In genomic region chr22:20551805-20552449, GRCh38 we compare ENCODE assay signal across 8 cellular contexts. TPM values are rescaled to one million over a fixed set of nuclear protein-coding genes. Genes with fewer than 3 reads are reported as not detected.
DNase-seq lines count a peak whose midpoint lies in the region; ATAC-seq and TF ChIP-seq lines count a peak whose summit lies in the region.

No MANE protein-coding gene starts in this region.

- peak in 3 of 10 experiments; percentile 25 to 41 (median 38) for DNase-seq in CD4-positive, alpha-beta T cell
- DNase-seq in activated CD8-positive, alpha-beta memory T cell treated with anti-CD3 and anti-CD28 coated beads for 24 hours = peak; percentile 78
- DNase-seq in fibroblast of the aortic adventitia (ENCODE audit: low read depth) (peak; percentile 47), progenitor cell of endocrine pancreas (ENCODE audit: low spot score, unreplicated experiment) (no peak), MG63 (no peak), DMS153 treated with DMSO at 0.1 percent for 48 hours (lab: John Stamatoyannopoulos, UW; ENCODE audit: unreplicated experiment) (no peak), SIG-M5 (lab: John Stamatoyannopoulos, UW) (no peak)

- H3K27ac Mint-ChIP-seq in CD4-positive, alpha-beta T cell = peak overlapping the region; percentile 92
- H3K27ac Mint-ChIP-seq in progenitor cell of endocrine pancreas = no peak overlapping the region

- H3K4me3 ChIP-seq in fibroblast of the aortic adventitia (ENCODE audit: low read depth, low read length) (no peak overlapping the region), MG63 (no peak overlapping the region)

- ATAC-seq in CD4-positive, alpha-beta T cell (ENCODE audit: poor library complexity) = no peak
- ATAC-seq in HG03520 (IDR thresholded peaks at IDR 0.05; ENCODE audit: unreplicated experiment) = no peak

- intact Hi-C loops in CD4-positive, alpha-beta T cell (cut with DNase I, micrococcal nuclease) = loop anchor here (5.0 to 10.0 kb wide), 2 partner anchors 35 to 97 kb away; no protein-coding TSS in a partner anchor

- no peaks in the 10 kb centered on the region for H3K9me3 ChIP-seq in CD4-positive, alpha-beta T cell (ENCODE audit: control insufficient read depth, low read length)
- H3K9me3 ChIP-seq in MG63 = no peaks in the 10 kb centered on the region

- peak overlapping the region; percentile 87 for H3K4me3 Mint-ChIP-seq in CD4-positive, alpha-beta T cell
- H3K4me3 Mint-ChIP-seq in progenitor cell of endocrine pancreas (ENCODE audit: low read depth) = no peak overlapping the region

- TF ChIP-seq CTCF in CD4-positive, alpha-beta T cell (IDR thresholded peaks at IDR 0.05) = peak; percentile 30
- TF ChIP-seq CTCF in fibroblast of the aortic adventitia (IDR thresholded peaks at IDR 0.05; ENCODE audit: insufficient read depth, low read length) (peak; percentile 58), progenitor cell of endocrine pancreas (IDR thresholded peaks at IDR 0.05; ENCODE audit: unreplicated experiment) (peak; percentile 19)

- CTCF ChIA-PET in CD4-positive, alpha-beta T cell (lab: Charles Lee) = interaction anchor here (1.1 to 8.5 kb wide), 5 partner anchors 14 to 56 kb away, joined by 3 to 107 read pairs (median 4); partner anchors contain the start of gene KLHL22

- peaks cover 85% of the 10 kb centered on the region for H3K4me1 Mint-ChIP-seq in CD4-positive, alpha-beta T cell (ENCODE audit: low read depth)
- peaks cover 13% of the 10 kb centered on the region for H3K4me1 Mint-ChIP-seq in progenitor cell of endocrine pancreas (ENCODE audit: low read depth)

- peaks cover 69% of the 10 kb centered on the region for H3K36me3 Mint-ChIP-seq in CD4-positive, alpha-beta T cell (ENCODE audit: low read depth)
- peaks cover 6% of the 10 kb centered on the region for H3K36me3 Mint-ChIP-seq in progenitor cell of endocrine pancreas (ENCODE audit: insufficient read depth)

- peaks cover 81% of the 10 kb centered on the region for H3K36me3 ChIP-seq in MG63

- H3K27me3 ChIP-seq in CD4-positive, alpha-beta T cell (ENCODE audit: control insufficient read depth, insufficient read depth, low read length) = no peaks in the 10 kb centered on the region
- H3K27me3 ChIP-seq in MG63 = no peaks in the 10 kb centered on the region

- POLR2A ChIA-PET in CD4-positive, alpha-beta T cell (lab: Charles Lee) = interaction anchor here (0.7 to 11.1 kb wide), 6 partner anchors 8 to 151 kb away, joined by 3 to 343 read pairs (median 26); partner anchors contain the start of gene MED15

- H3K27me3 Mint-ChIP-seq in CD4-positive, alpha-beta T cell = no peaks in the 10 kb centered on the region
- no peaks in the 10 kb centered on the region for H3K27me3 Mint-ChIP-seq in progenitor cell of endocrine pancreas

- H3K27ac ChIP-seq in CD4-positive, alpha-beta T cell (ENCODE audit: low read depth, low read length) = peak overlapping the region; percentile 89

- no peaks in the 10 kb centered on the region for H3K9me3 Mint-ChIP-seq in CD4-positive, alpha-beta T cell
- H3K9me3 Mint-ChIP-seq in progenitor cell of endocrine pancreas (ENCODE audit: low read depth) = no peaks in the 10 kb centered on the region

RNA-seq across cellular contexts. Expression of gene MED15, which starts 44.5 kb away (rescaled TPM):
- total RNA-seq in CD4-positive, alpha-beta T cell = 100 to 1,000 TPM; 181 to 191 TPM
- 24.4 and 44.2 TPM in 2 replicates for total RNA-seq in fibroblast of the aortic adventitia (ENCODE audit: low replicate concordance)
- total RNA-seq in progenitor cell of endocrine pancreas = 77.8 and 78.0 TPM in 2 replicates
- 17.2 and 34.0 TPM in 2 replicates for total RNA-seq in MG63 (2014; rRNA removed; shearing (Covaris generic); ENCODE audit: low replicate concordance)

RNA-seq across cellular contexts. Expression of gene KLHL22, which starts 56.3 kb away (rescaled TPM):
- total RNA-seq in CD4-positive, alpha-beta T cell = 10 to 100 TPM; 24.1 to 27.7 TPM
- total RNA-seq in fibroblast of the aortic adventitia (ENCODE audit: low replicate concordance) (12.3 and 29.6 TPM in 2 replicates), progenitor cell of endocrine pancreas (47.3 and 51.6 TPM in 2 replicates)
- 29.1 and 36.0 TPM in 2 replicates for total RNA-seq in MG63 (2014; rRNA removed; shearing (Covaris generic); ENCODE audit: low replicate concordance)

Comparison
In these comparisons a context has a peak if more than half of its experiments do, and no peak if none do; other contexts are left out.
1. DNase-seq: peak in activated CD8-positive, alpha-beta memory T cell treated with anti-CD3 and anti-CD28 coated beads for 24 hours (single experiment) and fibroblast of the aortic adventitia (single experiment); none in progenitor cell of endocrine pancreas (single experiment), MG63 (single experiment), DMS153 treated with DMSO at 0.1 percent for 48 hours (single experiment) and SIG-M5 (single experiment).
2. Peak in every context shown above with its lines, with median percentiles within 50 percentile points of each other: CTCF ChIP-seq.